In genomic region chr3:98902341-98902740, GRCh38 we compare ENCODE assay signal across 8 cellular contexts. TPM values are rescaled to one million over a fixed set of nuclear protein-coding genes. Genes with fewer than 3 reads are reported as not detected.
DNase-seq lines count a peak whose midpoint lies in the region; FAIRE-seq and TF ChIP-seq lines count a peak whose summit lies in the region.

No MANE protein-coding gene starts in this region.

- H3K27me3 ChIP-seq in GM06990 (replicated peaks; ENCODE audit: control insufficient read depth, insufficient read depth, low read length) = no peaks in the 10 kb centered on the region
- H3K27me3 ChIP-seq in trophoblast cell (ENCODE audit: insufficient read depth, low read length) = no peaks in the 10 kb centered on the region

- H4K12ac ChIP-seq in trophoblast cell (ENCODE audit: low read depth, low read length) = no peak overlapping the region

- no peak overlapping the region for H3K14ac ChIP-seq in trophoblast cell (ENCODE audit: low read length)

- DNase-seq in GM06990 (ENCODE audit: extremely low read depth, insufficient read length) = no peak
- peak; percentile 54 for DNase-seq in OCI-M1 (lab: John Stamatoyannopoulos, UW)
- DNase-seq in epithelial cell of prostate (ENCODE audit: low read depth, low spot score) = no peak
- no peak for DNase-seq in trophoblast cell
- no peak for DNase-seq in glomerular visceral epithelial cell (ENCODE audit: extremely low spot score)
- no peak for DNase-seq in RCC 7860 (ENCODE audit: low spot score)
- no peak for DNase-seq in SKM-1 (lab: John Stamatoyannopoulos, UW; ENCODE audit: unreplicated experiment)
- no peak for DNase-seq in stimulated activated CD4-positive, alpha-beta T cell treated with anti-CD3 and anti-CD28 coated beads, Interleukin-2, amount 100 ng/mL, for 48 hours

- no peak overlapping the region for H3K9ac ChIP-seq in trophoblast cell (ENCODE audit: low read length)

- H3K27ac ChIP-seq in epithelial cell of prostate (peak overlapping the region; percentile 80), trophoblast cell (ENCODE audit: low read depth, low read length) (no peak overlapping the region)

- no peak overlapping the region for H2BK120ac ChIP-seq in trophoblast cell (ENCODE audit: insufficient read depth, low read length, poor library complexity)

- H3K4me1 ChIP-seq in trophoblast cell (ENCODE audit: control insufficient read depth in 1 of 2, insufficient read depth in 2 of 2, low read length in 2 of 2) = no peaks in the 10 kb centered on the region

- H3K23ac ChIP-seq in trophoblast cell (ENCODE audit: low read length) = no peak overlapping the region

- no peak overlapping the region for H4K8ac ChIP-seq in trophoblast cell (ENCODE audit: low read depth, low read length)

- H3K36me3 ChIP-seq in GM06990 (ENCODE audit: control insufficient read depth, insufficient read depth, low read length) (no peaks in the 10 kb centered on the region), trophoblast cell (ENCODE audit: control insufficient read depth in 1 of 2, insufficient read depth in 2 of 2, low read length in 2 of 2) (no peaks in the 10 kb centered on the region)

- H3K4me3 ChIP-seq in GM06990 (replicated peaks; ENCODE audit: low read depth, low read length) (peak overlapping the region; percentile 61), trophoblast cell (ENCODE audit: low read depth, low read length) (no peak overlapping the region)

- H2AK5ac ChIP-seq in trophoblast cell (ENCODE audit: low read length) = no peak overlapping the region

- no peaks in the 10 kb centered on the region for H3K9me3 ChIP-seq in trophoblast cell (ENCODE audit: insufficient read depth, low read depth, low read length)

- WGBS in trophoblast cell (ENCODE audit: extremely low coverage, insufficient coverage, insufficient read length) = no CpG with 5 or more reads among the region's 4 CpGs

- no peak overlapping the region for H2BK12ac ChIP-seq in trophoblast cell (ENCODE audit: low read length)

- no peak for TF ChIP-seq CTCF in GM06990 (IDR thresholded peaks at IDR 0.05; ENCODE audit: insufficient read depth, low read length, poor library complexity, severe bottlenecking)

- peaks cover 6% of the 10 kb centered on the region for H3K79me2 ChIP-seq in trophoblast cell (ENCODE audit: control insufficient read depth, insufficient read depth, low read length, poor library complexity)

- no peak overlapping the region for H3K18ac ChIP-seq in trophoblast cell (ENCODE audit: low read length)

- peaks cover 7% of the 10 kb centered on the region for H3K79me1 ChIP-seq in trophoblast cell (ENCODE audit: low read length)

- H3K4ac ChIP-seq in trophoblast cell (ENCODE audit: low read depth, low read length) = no peak overlapping the region

- H3K4me2 ChIP-seq in trophoblast cell (ENCODE audit: low read length) = peak overlapping the region; percentile 60

- no peak for FAIRE-seq in RCC 7860 (lab: Jason Lieb, UNC)

- H4K91ac ChIP-seq in trophoblast cell (ENCODE audit: low read depth, low read length) = no peak overlapping the region

- H2AFZ ChIP-seq in trophoblast cell (ENCODE audit: insufficient read depth, low read length, poor library complexity) = no peak overlapping the region

- H2BK5ac ChIP-seq in trophoblast cell (ENCODE audit: low read depth, low read length, poor library complexity) = no peak overlapping the region

RNA-seq across cellular contexts. Expression of gene DCBLD2, which starts 0.8 kb away (rescaled TPM):
- 31.2 and 32.4 TPM in 2 replicates for polyA plus RNA-seq in trophoblast cell (2013)
